12 cellular contexts compared by ENCODE assay signal in genomic region chr10:133277277-133277992, GRCh38. TPM values are rescaled to one million over a fixed set of nuclear protein-coding genes. Genes with fewer than 3 reads are reported as not detected.
DNase-seq lines count a peak whose midpoint lies in the region; ATAC-seq and TF ChIP-seq lines count a peak whose summit lies in the region.
"Had no signal": no experiment of that assay in that cellular context is flagged by ENCODE, and none has a peak within 500 bp of the region (broad histone marks: within the 10 kb centered on the region; RNA-seq: fewer than 3 reads in every experiment).

No MANE protein-coding gene starts in this region.

- H3K27ac Mint-ChIP-seq in activated naive CD4-positive, alpha-beta T cell treated with anti-CD3 and anti-CD28 coated beads, Interleukin-2, amount 10 ng/mL, durations not matched to agents 7 days and 5 days = peak overlapping the region; percentile 95
- peak overlapping the region; percentile 99 to 100 (median 100) for H3K27ac Mint-ChIP-seq in immature natural killer cell
- H3K27ac Mint-ChIP-seq in stimulated activated naive B cell treated with anti-CD40 and anti-IgM and Interleukin-4, amounts not matched to agents 10 μg/mL and 1 μg/mL and 100 μg/mL, for 72 hours = peak overlapping the region; percentile 42

- H3K27me3 Mint-ChIP-seq in activated naive CD4-positive, alpha-beta T cell treated with anti-CD3 and anti-CD28 coated beads, Interleukin-2, amount 10 ng/mL, durations not matched to agents 7 days and 5 days = no peaks in the 10 kb centered on the region
- H3K27me3 Mint-ChIP-seq in immature natural killer cell (ENCODE audit: low read depth in 3 of 3) = peaks cover 18 to 34% (median 19%) of the 10 kb centered on the region in 3 donors
- no peaks in the 10 kb centered on the region for H3K27me3 Mint-ChIP-seq in stimulated activated naive B cell treated with anti-CD40 and anti-IgM and Interleukin-4, amounts not matched to agents 10 μg/mL and 1 μg/mL and 100 μg/mL, for 72 hours

- H3K4me3 Mint-ChIP-seq in activated naive CD4-positive, alpha-beta T cell treated with anti-CD3 and anti-CD28 coated beads, Interleukin-2, amount 10 ng/mL, durations not matched to agents 7 days and 5 days = peak overlapping the region; percentile 70
- H3K4me3 Mint-ChIP-seq in immature natural killer cell = peak overlapping the region; percentile 93 to 99 (median 98)
- peak overlapping the region in 1 of 2 donors; percentile 8 for H3K4me3 Mint-ChIP-seq in stimulated activated naive B cell treated with anti-CD40 and anti-IgM and Interleukin-4, amounts not matched to agents 10 μg/mL and 1 μg/mL and 100 μg/mL, for 72 hours

- peaks cover 41% of the 10 kb centered on the region for H3K4me1 Mint-ChIP-seq in activated naive CD4-positive, alpha-beta T cell treated with anti-CD3 and anti-CD28 coated beads, Interleukin-2, amount 10 ng/mL, durations not matched to agents 7 days and 5 days
- H3K4me1 Mint-ChIP-seq in immature natural killer cell = peaks cover 29 to 42% of the 10 kb centered on the region in 2 donors
- H3K4me1 Mint-ChIP-seq in stimulated activated naive B cell treated with anti-CD40 and anti-IgM and Interleukin-4, amounts not matched to agents 10 μg/mL and 1 μg/mL and 100 μg/mL, for 72 hours = peaks cover 31 to 60% of the 10 kb centered on the region in 2 donors

- H3K4me3 ChIP-seq in Peyer's patch = no peak overlapping the region

- H3K36me3 ChIP-seq in Peyer's patch = peaks cover 0 to 33% (median 0%) of the 10 kb centered on the region in 3 donors
- H3K36me3 ChIP-seq: colonic mucosa had no signal

- H3K9me3 Mint-ChIP-seq in activated naive CD4-positive, alpha-beta T cell treated with anti-CD3 and anti-CD28 coated beads, Interleukin-2, amount 10 ng/mL, durations not matched to agents 7 days and 5 days = no peaks in the 10 kb centered on the region
- no peaks in the 10 kb centered on the region for H3K9me3 Mint-ChIP-seq in immature natural killer cell
- no peaks in the 10 kb centered on the region for H3K9me3 Mint-ChIP-seq in stimulated activated naive B cell treated with anti-CD40 and anti-IgM and Interleukin-4, amounts not matched to agents 10 μg/mL and 1 μg/mL and 100 μg/mL, for 72 hours

- no peak for DNase-seq in activated naive CD4-positive, alpha-beta T cell treated with anti-CD3 and anti-CD28 coated beads, Interleukin-2, amount 10 ng/mL, durations not matched to agents 7 days and 5 days
- DNase-seq in activated naive CD4-positive, alpha-beta T cell treated with Interleukin-2 at 50 U/mL for 16 hours = no peak
- DNase-seq in Peyer's patch = no peak
- DNase-seq in immature natural killer cell = peak; percentile 51 to 66 (median 65)
- no peak for DNase-seq in stimulated activated naive B cell treated with anti-CD40 and anti-IgM and Interleukin-4, amounts not matched to agents 10 μg/mL and 1 μg/mL and 100 μg/mL, for 72 hours
- DNase-seq in glomerular visceral epithelial cell (ENCODE audit: extremely low spot score) = no peak
- no peak for DNase-seq in NOMO-1 treated with DMSO at 0.1 percent for 48 hours (lab: John Stamatoyannopoulos, UW; ENCODE audit: unreplicated experiment)
- DNase-seq in NCI-H774 (lab: John Stamatoyannopoulos, UW) = no peak
- DNase-seq: colonic mucosa, SW 1271 had no signal

- ATAC-seq in stimulated activated naive B cell treated with anti-CD40 and anti-IgM and Interleukin-4, amounts not matched to agents 10 μg/mL and 1 μg/mL and 100 μg/mL, for 72 hours (replicated peaks) = no peak

- CTCF ChIA-PET in activated naive CD4-positive, alpha-beta T cell treated with anti-CD3 and anti-CD28 coated beads, Interleukin-2, amount 10 ng/mL, durations not matched to agents 7 days and 5 days (lab: Charles Lee) = interaction anchor here (0.5 to 2.2 kb wide), 3 partner anchors 17 to 30 kb away, joined by 3 to 10 read pairs (median 3); no protein-coding TSS in a partner anchor

- peaks cover 0 to 7% of the 10 kb centered on the region in 2 donors for H3K27me3 ChIP-seq in Peyer's patch

- H3K36me3 Mint-ChIP-seq in activated naive CD4-positive, alpha-beta T cell treated with anti-CD3 and anti-CD28 coated beads, Interleukin-2, amount 10 ng/mL, durations not matched to agents 7 days and 5 days = peaks cover 14% of the 10 kb centered on the region
- peaks cover 0 to 8% (median 0%) of the 10 kb centered on the region in 3 donors for H3K36me3 Mint-ChIP-seq in immature natural killer cell
- peaks cover 21 to 28% of the 10 kb centered on the region in 2 donors for H3K36me3 Mint-ChIP-seq in stimulated activated naive B cell treated with anti-CD40 and anti-IgM and Interleukin-4, amounts not matched to agents 10 μg/mL and 1 μg/mL and 100 μg/mL, for 72 hours

- no peak for TF ChIP-seq POLR2A in Peyer's patch (IDR thresholded peaks at IDR 0.05)

- H3K4me1 ChIP-seq in Peyer's patch = peaks cover 0 to 51% (median 29%) of the 10 kb centered on the region in 4 donors

- TF ChIP-seq CTCF in Peyer's patch (IDR thresholded peaks at IDR 0.05) = no peak

- peak overlapping the region; percentile 71 to 85 (median 77) for H3K27ac ChIP-seq in Peyer's patch

- no peaks in the 10 kb centered on the region for H3K9me3 ChIP-seq in Peyer's patch
- H3K9me3 ChIP-seq: colonic mucosa had no signal

RNA-seq across cellular contexts. Expression of gene ADAM8, which starts 0.8 kb away (rescaled TPM):
- total RNA-seq in Peyer's patch = 10 to 100 TPM in 1 of 4 donors, 1 to 10 TPM in 3; 5.4 to 12.4 (median 6.4) TPM
- polyA plus RNA-seq in immature natural killer cell = 100 to 1,000 TPM; 143 to 294 (median 153) TPM

RNA-seq across cellular contexts. Expression of gene TUBGCP2, which starts 31.2 kb away (rescaled TPM):
- 10 to 100 TPM; 40.1 to 85.0 (median 67.8) TPM for total RNA-seq in Peyer's patch
- 10 to 100 TPM; 11.0 to 44.3 (median 27.5) TPM for polyA plus RNA-seq in immature natural killer cell

RNA-seq across cellular contexts. Expression of gene ZNF511, which starts 31.3 kb away (rescaled TPM):
- total RNA-seq in Peyer's patch = 10 to 100 TPM; 25.7 to 42.9 (median 30.5) TPM
- 10 to 100 TPM; 73.2 to 90.2 (median 88.0) TPM for polyA plus RNA-seq in immature natural killer cell

RNA-seq across cellular contexts. Expression of gene VENTX, which starts 39.8 kb away (rescaled TPM):
- total RNA-seq in Peyer's patch = under 1 TPM in 1 of 4 donors, not detected in 3; 0.54 TPM
- polyA plus RNA-seq in immature natural killer cell = under 1 TPM in 1 of 3 donors, not detected in 2; 0.24 TPM
- total RNA-seq: fibroblast of villous mesenchyme, lung microvascular endothelial cell had no signal

RNA-seq across cellular contexts. Expression of gene UTF1, which starts 47.4 kb away (rescaled TPM):
- not detected for total RNA-seq in Peyer's patch
- not detected for polyA plus RNA-seq in immature natural killer cell
- total RNA-seq: colonic mucosa, fibroblast of villous mesenchyme, lung microvascular endothelial cell had no signal

Comparison
In these comparisons a context has a peak if more than half of its experiments do, and no peak if none do; other contexts are left out.
1. DNase-seq: peak in immature natural killer cell (3 of 3); none in activated naive CD4-positive, alpha-beta T cell treated with anti-CD3 and anti-CD28 coated beads, Interleukin-2, amount 10 ng/mL, durations not matched to agents 7 days and 5 days (single experiment), activated naive CD4-positive, alpha-beta T cell treated with Interleukin-2 at 50 U/mL for 16 hours (single experiment), Peyer's patch (0 of 3), stimulated activated naive B cell treated with anti-CD40 and anti-IgM and Interleukin-4, amounts not matched to agents 10 μg/mL and 1 μg/mL and 100 μg/mL, for 72 hours (single experiment), glomerular visceral epithelial cell (single experiment), NOMO-1 treated with DMSO at 0.1 percent for 48 hours (single experiment) and NCI-H774 (single experiment).
2. H3K27ac Mint-ChIP-seq: peak in every context shown above with its lines; median percentile 100 in immature natural killer cell; 95 in activated naive CD4-positive, alpha-beta T cell treated with anti-CD3 and anti-CD28 coated beads, Interleukin-2, amount 10 ng/mL, durations not matched to agents 7 days and 5 days; 42 in stimulated activated naive B cell treated with anti-CD40 and anti-IgM and Interleukin-4, amounts not matched to agents 10 μg/mL and 1 μg/mL and 100 μg/mL, for 72 hours.